ENCODE assay signal across 1 cellular context in the genomic region with DNA sequence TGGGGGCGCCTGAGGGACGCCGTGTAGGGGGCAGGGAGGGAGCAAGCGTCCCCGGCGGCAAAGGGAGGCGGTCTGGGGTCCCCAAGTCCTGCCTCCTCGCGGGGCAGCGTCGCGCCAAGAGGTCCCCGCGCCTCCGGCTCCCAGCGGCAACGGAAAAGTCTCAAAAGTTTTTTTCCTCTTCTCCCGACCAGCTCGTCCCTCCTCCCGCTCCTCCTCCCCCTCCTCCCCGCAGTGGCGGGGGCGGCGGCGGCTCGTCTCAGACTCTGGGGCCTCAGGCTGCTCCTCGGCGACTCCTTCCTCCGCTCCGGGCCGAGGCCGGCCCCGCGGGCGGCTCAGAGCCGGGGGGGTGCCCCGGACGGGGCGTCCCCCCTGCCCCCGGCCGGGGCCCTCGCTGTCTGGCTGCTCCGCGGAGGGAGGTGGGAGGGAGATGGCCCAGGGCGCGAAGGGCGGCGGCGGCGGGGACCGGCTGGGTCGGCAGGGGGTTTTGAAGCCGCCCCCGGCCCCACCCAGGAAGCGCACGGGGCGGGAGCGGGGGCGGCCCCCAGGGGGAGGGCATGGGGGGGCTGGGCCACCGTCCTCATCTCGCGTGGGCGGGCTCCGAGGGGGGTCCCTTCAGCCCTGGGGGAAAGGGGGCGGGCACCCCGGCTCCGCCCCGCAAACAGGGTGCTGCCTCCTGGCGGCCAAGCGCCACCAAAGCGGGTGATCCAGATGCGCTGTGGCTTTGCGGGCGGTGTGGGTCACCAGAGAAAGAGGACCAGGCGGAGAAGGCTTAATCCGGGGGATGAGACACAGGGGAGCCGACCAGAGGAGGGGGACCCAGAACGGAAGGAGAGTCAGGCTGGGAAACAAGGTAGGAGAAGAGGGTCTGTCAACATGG.
A peak's percentile ranks its signal among the peaks of the same experiment; 100 is the strongest.
TF ChIP-seq lines count a peak whose summit lies in the region.

A gene (minus strand): TSS at position 457 of the 877 bp plus-strand sequence. CDS start 878 bp downstream, outside the sequence.

TF ChIP-seq in GM12878, 131 proteins besides CTCF, POLR2A, EP300 and RAD21 (continued from another document and continues in another):
- TF ChIP-seq, protein P1, sequence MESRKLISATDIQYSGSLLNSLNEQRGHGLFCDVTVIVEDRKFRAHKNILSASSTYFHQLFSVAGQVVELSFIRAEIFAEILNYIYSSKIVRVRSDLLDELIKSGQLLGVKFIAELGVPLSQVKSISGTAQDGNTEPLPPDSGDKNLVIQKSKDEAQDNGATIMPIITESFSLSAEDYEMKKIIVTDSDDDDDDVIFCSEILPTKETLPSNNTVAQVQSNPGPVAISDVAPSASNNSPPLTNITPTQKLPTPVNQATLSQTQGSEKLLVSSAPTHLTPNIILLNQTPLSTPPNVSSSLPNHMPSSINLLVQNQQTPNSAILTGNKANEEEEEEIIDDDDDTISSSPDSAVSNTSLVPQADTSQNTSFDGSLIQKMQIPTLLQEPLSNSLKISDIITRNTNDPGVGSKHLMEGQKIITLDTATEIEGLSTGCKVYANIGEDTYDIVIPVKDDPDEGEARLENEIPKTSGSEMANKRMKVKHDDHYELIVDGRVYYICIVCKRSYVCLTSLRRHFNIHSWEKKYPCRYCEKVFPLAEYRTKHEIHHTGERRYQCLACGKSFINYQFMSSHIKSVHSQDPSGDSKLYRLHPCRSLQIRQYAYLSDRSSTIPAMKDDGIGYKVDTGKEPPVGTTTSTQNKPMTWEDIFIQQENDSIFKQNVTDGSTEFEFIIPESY (IDR thresholded peaks at IDR 0.05), result no peak
- TF ChIP-seq, protein P2, sequence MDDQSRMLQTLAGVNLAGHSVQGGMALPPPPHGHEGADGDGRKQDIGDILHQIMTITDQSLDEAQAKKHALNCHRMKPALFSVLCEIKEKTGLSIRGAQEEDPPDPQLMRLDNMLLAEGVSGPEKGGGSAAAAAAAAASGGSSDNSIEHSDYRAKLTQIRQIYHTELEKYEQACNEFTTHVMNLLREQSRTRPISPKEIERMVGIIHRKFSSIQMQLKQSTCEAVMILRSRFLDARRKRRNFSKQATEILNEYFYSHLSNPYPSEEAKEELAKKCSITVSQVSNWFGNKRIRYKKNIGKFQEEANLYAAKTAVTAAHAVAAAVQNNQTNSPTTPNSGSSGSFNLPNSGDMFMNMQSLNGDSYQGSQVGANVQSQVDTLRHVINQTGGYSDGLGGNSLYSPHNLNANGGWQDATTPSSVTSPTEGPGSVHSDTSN (IDR thresholded peaks at IDR 0.05; ENCODE audit: insufficient replicate concordance, low read depth, low read length), result no peak
- TF ChIP-seq SRF (IDR thresholded peaks at IDR 0.05; ENCODE audit: low read depth in 2 of 2, low read length in 2 of 2), result 0 out of 4 replicates have a peak, but pooled peaks of 1 of the 2 experiments have one; percentile 6
- TF ChIP-seq POLR2AphosphoS2 (IDR thresholded peaks at IDR 0.05; ENCODE audit: low read depth, low read length), result 0 out of 2 replicates have a peak, but pooled peaks have one; percentile 64
- TF ChIP-seq, protein P3, sequence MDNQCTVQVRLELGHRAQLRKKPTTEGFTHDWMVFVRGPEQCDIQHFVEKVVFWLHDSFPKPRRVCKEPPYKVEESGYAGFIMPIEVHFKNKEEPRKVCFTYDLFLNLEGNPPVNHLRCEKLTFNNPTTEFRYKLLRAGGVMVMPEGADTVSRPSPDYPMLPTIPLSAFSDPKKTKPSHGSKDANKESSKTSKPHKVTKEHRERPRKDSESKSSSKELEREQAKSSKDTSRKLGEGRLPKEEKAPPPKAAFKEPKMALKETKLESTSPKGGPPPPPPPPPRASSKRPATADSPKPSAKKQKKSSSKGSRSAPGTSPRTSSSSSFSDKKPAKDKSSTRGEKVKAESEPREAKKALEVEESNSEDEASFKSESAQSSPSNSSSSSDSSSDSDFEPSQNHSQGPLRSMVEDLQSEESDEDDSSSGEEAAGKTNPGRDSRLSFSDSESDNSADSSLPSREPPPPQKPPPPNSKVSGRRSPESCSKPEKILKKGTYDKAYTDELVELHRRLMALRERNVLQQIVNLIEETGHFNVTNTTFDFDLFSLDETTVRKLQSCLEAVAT (IDR thresholded peaks at IDR 0.05), result peak; percentile 75; the same call in 1 of the 2 replicates
- TF ChIP-seq NR2F1 (conservative IDR thresholded peaks at IDR 0.05), result peak; percentile 65
- TF ChIP-seq ZZZ3 (IDR thresholded peaks at IDR 0.05; ENCODE audit: control insufficient read depth, insufficient read length, low read depth), result no peak
- peak; percentile 14; the same call in 1 of the 2 replicates for TF ChIP-seq NR2C1 (IDR thresholded peaks at IDR 0.05)
- TF ChIP-seq, protein P4, sequence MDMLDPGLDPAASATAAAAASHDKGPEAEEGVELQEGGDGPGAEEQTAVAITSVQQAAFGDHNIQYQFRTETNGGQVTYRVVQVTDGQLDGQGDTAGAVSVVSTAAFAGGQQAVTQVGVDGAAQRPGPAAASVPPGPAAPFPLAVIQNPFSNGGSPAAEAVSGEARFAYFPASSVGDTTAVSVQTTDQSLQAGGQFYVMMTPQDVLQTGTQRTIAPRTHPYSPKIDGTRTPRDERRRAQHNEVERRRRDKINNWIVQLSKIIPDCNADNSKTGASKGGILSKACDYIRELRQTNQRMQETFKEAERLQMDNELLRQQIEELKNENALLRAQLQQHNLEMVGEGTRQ (IDR thresholded peaks at IDR 0.05; ENCODE audit: borderline replicate concordance, low read depth, low read length), result no peak
- TF ChIP-seq, protein P5, sequence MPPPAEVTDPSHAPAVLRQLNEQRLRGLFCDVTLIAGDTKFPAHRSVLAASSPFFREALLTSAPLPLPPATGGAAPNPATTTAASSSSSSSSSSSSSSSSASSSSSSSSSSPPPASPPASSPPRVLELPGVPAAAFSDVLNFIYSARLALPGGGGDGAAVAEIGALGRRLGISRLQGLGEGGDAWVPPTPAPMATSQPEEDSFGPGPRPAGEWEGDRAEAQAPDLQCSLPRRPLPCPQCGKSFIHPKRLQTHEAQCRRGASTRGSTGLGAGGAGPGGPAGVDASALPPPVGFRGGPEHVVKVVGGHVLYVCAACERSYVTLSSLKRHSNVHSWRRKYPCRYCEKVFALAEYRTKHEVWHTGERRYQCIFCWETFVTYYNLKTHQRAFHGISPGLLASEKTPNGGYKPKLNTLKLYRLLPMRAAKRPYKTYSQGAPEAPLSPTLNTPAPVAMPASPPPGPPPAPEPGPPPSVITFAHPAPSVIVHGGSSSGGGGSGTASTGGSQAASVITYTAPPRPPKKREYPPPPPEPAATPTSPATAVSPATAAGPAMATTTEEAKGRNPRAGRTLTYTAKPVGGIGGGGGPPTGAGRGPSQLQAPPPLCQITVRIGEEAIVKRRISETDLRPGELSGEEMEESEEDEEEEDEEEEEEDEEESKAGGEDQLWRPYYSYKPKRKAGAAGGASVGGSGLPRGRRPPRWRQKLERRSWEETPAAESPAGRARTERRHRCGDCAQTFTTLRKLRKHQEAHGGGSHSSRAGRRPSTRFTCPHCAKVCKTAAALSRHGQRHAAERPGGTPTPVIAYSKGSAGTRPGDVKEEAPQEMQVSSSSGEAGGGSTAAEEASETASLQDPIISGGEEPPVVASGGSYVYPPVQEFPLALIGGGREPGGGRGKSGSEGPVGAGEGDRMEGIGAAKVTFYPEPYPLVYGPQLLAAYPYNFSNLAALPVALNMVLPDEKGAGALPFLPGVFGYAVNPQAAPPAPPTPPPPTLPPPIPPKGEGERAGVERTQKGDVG (CRISPR knock-in tag; IDR thresholded peaks at IDR 0.05), result no peak
- no peak for TF ChIP-seq JUNB (IDR thresholded peaks at IDR 0.05)
- TF ChIP-seq SUPT20H (IDR thresholded peaks at IDR 0.05; ENCODE audit: borderline replicate concordance, control insufficient read depth, low read depth, low read length), result no peak
- TF ChIP-seq SPI1 (IDR thresholded peaks at IDR 0.05; ENCODE audit: borderline replicate concordance, insufficient read depth, low read depth, low read length), result no peak
- TF ChIP-seq TAF1 (IDR thresholded peaks at IDR 0.05; ENCODE audit: borderline replicate concordance, low read depth, low read length), result peak; percentile 66; the same call in 1 of the 2 replicates
- TF ChIP-seq, protein P6, sequence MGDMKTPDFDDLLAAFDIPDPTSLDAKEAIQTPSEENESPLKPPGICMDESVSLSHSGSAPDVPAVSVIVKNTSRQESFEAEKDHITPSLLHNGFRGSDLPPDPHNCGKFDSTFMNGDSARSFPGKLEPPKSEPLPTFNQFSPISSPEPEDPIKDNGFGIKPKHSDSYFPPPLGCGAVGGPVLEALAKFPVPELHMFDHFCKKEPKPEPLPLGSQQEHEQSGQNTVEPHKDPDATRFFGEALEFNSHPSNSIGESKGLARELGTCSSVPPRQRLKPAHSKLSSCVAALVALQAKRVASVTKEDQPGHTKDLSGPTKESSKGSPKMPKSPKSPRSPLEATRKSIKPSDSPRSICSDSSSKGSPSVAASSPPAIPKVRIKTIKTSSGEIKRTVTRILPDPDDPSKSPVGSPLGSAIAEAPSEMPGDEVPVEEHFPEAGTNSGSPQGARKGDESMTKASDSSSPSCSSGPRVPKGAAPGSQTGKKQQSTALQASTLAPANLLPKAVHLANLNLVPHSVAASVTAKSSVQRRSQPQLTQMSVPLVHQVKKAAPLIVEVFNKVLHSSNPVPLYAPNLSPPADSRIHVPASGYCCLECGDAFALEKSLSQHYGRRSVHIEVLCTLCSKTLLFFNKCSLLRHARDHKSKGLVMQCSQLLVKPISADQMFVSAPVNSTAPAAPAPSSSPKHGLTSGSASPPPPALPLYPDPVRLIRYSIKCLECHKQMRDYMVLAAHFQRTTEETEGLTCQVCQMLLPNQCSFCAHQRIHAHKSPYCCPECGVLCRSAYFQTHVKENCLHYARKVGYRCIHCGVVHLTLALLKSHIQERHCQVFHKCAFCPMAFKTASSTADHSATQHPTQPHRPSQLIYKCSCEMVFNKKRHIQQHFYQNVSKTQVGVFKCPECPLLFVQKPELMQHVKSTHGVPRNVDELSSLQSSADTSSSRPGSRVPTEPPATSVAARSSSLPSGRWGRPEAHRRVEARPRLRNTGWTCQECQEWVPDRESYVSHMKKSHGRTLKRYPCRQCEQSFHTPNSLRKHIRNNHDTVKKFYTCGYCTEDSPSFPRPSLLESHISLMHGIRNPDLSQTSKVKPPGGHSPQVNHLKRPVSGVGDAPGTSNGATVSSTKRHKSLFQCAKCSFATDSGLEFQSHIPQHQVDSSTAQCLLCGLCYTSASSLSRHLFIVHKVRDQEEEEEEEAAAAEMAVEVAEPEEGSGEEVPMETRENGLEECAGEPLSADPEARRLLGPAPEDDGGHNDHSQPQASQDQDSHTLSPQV (IDR thresholded peaks at IDR 0.05), result no peak
- TF ChIP-seq CHD2 (IDR thresholded peaks at IDR 0.05; ENCODE audit: borderline replicate concordance, low read depth, low read length), result peak; percentile 72
- peak; percentile 18; the same call in 1 of the 2 replicates for TF ChIP-seq MXI1 (IDR thresholded peaks at IDR 0.05; ENCODE audit: low read depth, low read length)
- no peak for TF ChIP-seq SREBF2 (IDR thresholded peaks at IDR 0.05; ENCODE audit: low read length)
- TF ChIP-seq RELA (IDR thresholded peaks at IDR 0.05; ENCODE audit: borderline replicate concordance, partially characterized antibody), result no peak
- TF ChIP-seq, protein P7, sequence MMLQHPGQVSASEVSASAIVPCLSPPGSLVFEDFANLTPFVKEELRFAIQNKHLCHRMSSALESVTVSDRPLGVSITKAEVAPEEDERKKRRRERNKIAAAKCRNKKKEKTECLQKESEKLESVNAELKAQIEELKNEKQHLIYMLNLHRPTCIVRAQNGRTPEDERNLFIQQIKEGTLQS (IDR thresholded peaks at IDR 0.05; ENCODE audit: borderline replicate concordance, extremely low read depth, low read depth, low read length), result no peak
- TF ChIP-seq, protein P8, sequence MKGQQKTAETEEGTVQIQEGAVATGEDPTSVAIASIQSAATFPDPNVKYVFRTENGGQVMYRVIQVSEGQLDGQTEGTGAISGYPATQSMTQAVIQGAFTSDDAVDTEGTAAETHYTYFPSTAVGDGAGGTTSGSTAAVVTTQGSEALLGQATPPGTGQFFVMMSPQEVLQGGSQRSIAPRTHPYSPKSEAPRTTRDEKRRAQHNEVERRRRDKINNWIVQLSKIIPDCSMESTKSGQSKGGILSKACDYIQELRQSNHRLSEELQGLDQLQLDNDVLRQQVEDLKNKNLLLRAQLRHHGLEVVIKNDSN (IDR thresholded peaks at IDR 0.05; ENCODE audit: borderline replicate concordance, extremely low read length, insufficient read depth, low read depth, low read length), result no peak
- TF ChIP-seq TCF3 (IDR thresholded peaks at IDR 0.05; ENCODE audit: borderline replicate concordance, insufficient read depth, low read depth, low read length), result peak; percentile 62; the same call in 1 of the 2 replicates
- no peak for TF ChIP-seq RCOR1 (conservative IDR thresholded peaks at IDR 0.05; ENCODE audit: low read depth, low read length)
- TF ChIP-seq EGR1 (IDR thresholded peaks at IDR 0.05; ENCODE audit: borderline replicate concordance in 1 of 2, low read depth in 2 of 2, low read length in 2 of 2), result peak; percentile 38 to 99
- TF ChIP-seq, protein P9, sequence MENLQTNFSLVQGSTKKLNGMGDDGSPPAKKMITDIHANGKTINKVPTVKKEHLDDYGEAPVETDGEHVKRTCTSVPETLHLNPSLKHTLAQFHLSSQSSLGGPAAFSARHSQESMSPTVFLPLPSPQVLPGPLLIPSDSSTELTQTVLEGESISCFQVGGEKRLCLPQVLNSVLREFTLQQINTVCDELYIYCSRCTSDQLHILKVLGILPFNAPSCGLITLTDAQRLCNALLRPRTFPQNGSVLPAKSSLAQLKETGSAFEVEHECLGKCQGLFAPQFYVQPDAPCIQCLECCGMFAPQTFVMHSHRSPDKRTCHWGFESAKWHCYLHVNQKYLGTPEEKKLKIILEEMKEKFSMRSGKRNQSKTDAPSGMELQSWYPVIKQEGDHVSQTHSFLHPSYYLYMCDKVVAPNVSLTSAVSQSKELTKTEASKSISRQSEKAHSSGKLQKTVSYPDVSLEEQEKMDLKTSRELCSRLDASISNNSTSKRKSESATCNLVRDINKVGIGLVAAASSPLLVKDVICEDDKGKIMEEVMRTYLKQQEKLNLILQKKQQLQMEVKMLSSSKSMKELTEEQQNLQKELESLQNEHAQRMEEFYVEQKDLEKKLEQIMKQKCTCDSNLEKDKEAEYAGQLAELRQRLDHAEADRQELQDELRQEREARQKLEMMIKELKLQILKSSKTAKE (IDR thresholded peaks at IDR 0.05; ENCODE audit: low read depth, poor library complexity, severe bottlenecking), result no peak
- TF ChIP-seq ETV6 (conservative IDR thresholded peaks at IDR 0.05 in 1 of 2, IDR thresholded peaks at IDR 0.05 in 1 of 2; ENCODE audit: borderline replicate concordance in 1 of 2, low read depth in 1 of 2), result no peak
- TF ChIP-seq CHD4 (IDR thresholded peaks at IDR 0.05), result no peak
- TF ChIP-seq, protein P10, sequence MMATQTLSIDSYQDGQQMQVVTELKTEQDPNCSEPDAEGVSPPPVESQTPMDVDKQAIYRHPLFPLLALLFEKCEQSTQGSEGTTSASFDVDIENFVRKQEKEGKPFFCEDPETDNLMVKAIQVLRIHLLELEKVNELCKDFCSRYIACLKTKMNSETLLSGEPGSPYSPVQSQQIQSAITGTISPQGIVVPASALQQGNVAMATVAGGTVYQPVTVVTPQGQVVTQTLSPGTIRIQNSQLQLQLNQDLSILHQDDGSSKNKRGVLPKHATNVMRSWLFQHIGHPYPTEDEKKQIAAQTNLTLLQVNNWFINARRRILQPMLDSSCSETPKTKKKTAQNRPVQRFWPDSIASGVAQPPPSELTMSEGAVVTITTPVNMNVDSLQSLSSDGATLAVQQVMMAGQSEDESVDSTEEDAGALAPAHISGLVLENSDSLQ (IDR thresholded peaks at IDR 0.05), result no peak
- TF ChIP-seq SMC3 (IDR thresholded peaks at IDR 0.05; ENCODE audit: borderline replicate concordance, low read length), result peak; percentile 64
- no peak for TF ChIP-seq TCF7 (IDR thresholded peaks at IDR 0.05; ENCODE audit: borderline replicate concordance)
- no peak for TF ChIP-seq CREB1 (IDR thresholded peaks at IDR 0.05; ENCODE audit: low read depth)
- no peak for TF ChIP-seq EZH2 (IDR thresholded peaks at IDR 0.05; ENCODE audit: borderline replicate concordance, control insufficient read depth, low read depth, low read length)
